In genomic region chr20:37345339-37346231, GRCh38 we compare ENCODE assay signal across 8 cellular contexts. TPM values are rescaled to one million over a fixed set of nuclear protein-coding genes. Genes with fewer than 3 reads are reported as not detected.
DNase-seq lines count a peak whose midpoint lies in the region; ATAC-seq and TF ChIP-seq lines count a peak whose summit lies in the region.

Gene SRC (plus strand): TSS chr20:37346140. CDS start chr20:37384154, 38,014 bp downstream.

- DNase-seq in CD4-positive, alpha-beta T cell, result peak in 9 of 10 experiments; percentile 14 to 64 (median 35)
- DNase-seq in H7 (peak; percentile 94), NCI-H748 treated with DMSO at 0.1 percent for 48 hours (lab: John Stamatoyannopoulos, UW) (peak; percentile 24), activated T-cell treated with anti-CD3 and anti-CD28 coated beads for 1 hour (ENCODE audit: low read depth) (peak; percentile 19), mucosa of gallbladder (ENCODE audit: low spot score) (peak; percentile 85)
- peak; percentile 13 for DNase-seq in stimulated activated CD8-positive, alpha-beta memory T cell treated with anti-CD3 and anti-CD28 coated beads, Interleukin-7, amount 100 ng/mL, for 24 hours (ENCODE audit: low read depth)

- H3K27ac Mint-ChIP-seq in CD4-positive, alpha-beta T cell, result peak within 1 kb of the TSS; percentile 17

- H3K27me3 Mint-ChIP-seq in CD4-positive, alpha-beta T cell, result no peaks in the 10 kb centered on the region

- H3K4me1 Mint-ChIP-seq in CD4-positive, alpha-beta T cell (ENCODE audit: low read depth), result peaks cover 21% of the 10 kb centered on the region

- ATAC-seq in CD4-positive, alpha-beta T cell (ENCODE audit: poor library complexity), result peak; percentile 70
- ATAC-seq in esophagus mucosa, result peak; percentile 68
- no peak for ATAC-seq in GM18873 (IDR thresholded peaks at IDR 0.05; ENCODE audit: low FRiP score, unreplicated experiment)

- no peaks in the 10 kb centered on the region for H3K9me3 ChIP-seq in CD4-positive, alpha-beta T cell (ENCODE audit: control insufficient read depth, low read length)

- TF ChIP-seq CTCF in CD4-positive, alpha-beta T cell (IDR thresholded peaks at IDR 0.05), result no peak

- CTCF ChIA-PET in CD4-positive, alpha-beta T cell (lab: Charles Lee), result interaction anchor here (0.7 kb wide), 1 partner anchor 19 kb away, joined by 3 read pairs; no protein-coding TSS in a partner anchor

- H3K4me3 ChIP-seq in H7 (ENCODE audit: insufficient read depth, low read depth, low read length), result peak within 1 kb of the TSS; percentile 53

- POLR2A ChIA-PET in CD4-positive, alpha-beta T cell (lab: Charles Lee), result no interaction called here

- peak within 1 kb of the TSS; percentile 86 for H3K4me3 Mint-ChIP-seq in CD4-positive, alpha-beta T cell

- no peaks in the 10 kb centered on the region for H3K9me3 Mint-ChIP-seq in CD4-positive, alpha-beta T cell

- H3K36me3 ChIP-seq in H7 (replicated peaks; ENCODE audit: control insufficient read depth, insufficient read depth, low read length), result 0 out of 2 replicates have a peak, but pooled peaks cover 1% of the 10 kb centered on the region

- intact Hi-C loops in CD4-positive, alpha-beta T cell (cut with DNase I, micrococcal nuclease), result loop anchor here in 1 of 2 experiments (5.0 kb wide), 1 partner anchor 53 kb away; no protein-coding TSS in a partner anchor

- H3K27me3 ChIP-seq in CD4-positive, alpha-beta T cell (ENCODE audit: control insufficient read depth, insufficient read depth, low read length), result no peaks in the 10 kb centered on the region
- H3K27me3 ChIP-seq in H7 (ENCODE audit: control insufficient read depth, insufficient read depth, low read length), result no peaks in the 10 kb centered on the region

- no peak within 1 kb of the TSS for H3K27ac ChIP-seq in CD4-positive, alpha-beta T cell (ENCODE audit: low read depth, low read length)

- H3K36me3 Mint-ChIP-seq in CD4-positive, alpha-beta T cell (ENCODE audit: low read depth), result no peaks in the 10 kb centered on the region

RNA-seq across cellular contexts. Expression of gene SRC, which starts in this region (rescaled TPM):
- 1 to 10 TPM; 2.5 to 3.1 TPM for total RNA-seq in CD4-positive, alpha-beta T cell
- 31.4 and 32.5 TPM in 2 replicates for total RNA-seq in H7 (2014; rRNA removed; shearing (Covaris generic))
- total RNA-seq in esophagus mucosa (30.5 TPM), mucosa of gallbladder (210 TPM)

Comparison
In these comparisons a context has a peak if more than half of its experiments do, and no peak if none do; other contexts are left out.
1. DNase-seq: peak in every context shown above with its lines; median percentile 94 in H7; 85 in mucosa of gallbladder; 35 in CD4-positive, alpha-beta T cell; 24 in NCI-H748 treated with DMSO at 0.1 percent for 48 hours; 19 in activated T-cell treated with anti-CD3 and anti-CD28 coated beads for 1 hour; 13 in stimulated activated CD8-positive, alpha-beta memory T cell treated with anti-CD3 and anti-CD28 coated beads, Interleukin-7, amount 100 ng/mL, for 24 hours.